Comparison of ENCODE assay signal across 13 cellular contexts in the genomic region with DNA sequence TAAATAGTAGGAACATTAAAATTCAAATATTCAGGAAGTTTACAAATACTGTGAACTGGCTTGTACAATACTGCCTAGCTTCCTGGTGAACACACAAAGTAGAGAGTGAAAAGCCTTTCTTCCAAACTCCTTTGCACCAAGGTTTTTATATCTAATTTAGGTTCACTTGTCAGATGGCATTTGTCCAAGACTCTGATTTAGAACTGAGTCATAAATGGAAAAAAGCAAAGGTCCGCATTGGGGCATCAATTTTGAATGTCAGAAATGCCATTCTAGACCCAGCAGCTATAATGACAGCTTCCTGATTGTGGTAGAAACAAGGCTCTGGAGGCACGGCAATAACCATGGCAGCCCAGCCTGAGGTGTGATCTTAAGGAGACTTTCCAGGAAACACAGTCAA.
DNase-seq lines count a peak whose midpoint lies in the region; ATAC-seq and TF ChIP-seq lines count a peak whose summit lies in the region.
"Had no signal": no experiment of that assay in that cellular context is flagged by ENCODE, and none has a peak within 500 bp of the region (broad histone marks: within the 10 kb centered on the region; RNA-seq: fewer than 3 reads in every experiment).

No MANE protein-coding gene starts in this region.

- no peak for ATAC-seq in HG03159 (IDR thresholded peaks at IDR 0.05; ENCODE audit: unreplicated experiment)
- ATAC-seq: left ventricle myocardium superior had no signal

- DNase-seq in COLO829 (ENCODE audit: low spot score) (peak; percentile 74), LoVo (ENCODE audit: low spot score) (peak; percentile 25), chondrocyte (ENCODE audit: low spot score) (no peak), lung microvascular endothelial cell (ENCODE audit: low read depth in 2 of 2) (peak; percentile 81 to 89), SIG-M5 treated with dmso at 0.1 percent for 504 hours (lab: John Stamatoyannopoulos, UW; ENCODE audit: unreplicated experiment) (no peak)
- DNase-seq in activated CD4-positive, CD25-positive, alpha-beta regulatory T cell (lab: John Stamatoyannopoulos, UW), result no peak
- no peak for DNase-seq in activated T-cell treated with anti-CD3 and anti-CD28 coated beads, Interleukin-2, amount 50 U/mL, for 1 hour
- DNase-seq: activated CD4-positive, CD25-positive, alpha-beta regulatory T cell treated with anti-CD3 and anti-CD28 coated beads, Interleukin-2, amount 50 U/mL, for 72 hours; left ventricle myocardium superior; NCI-H1105; NCI-H748 treated with DMSO at 0.1 percent for 48 hours had no signal

- TF ChIP-seq CTCF in chondrocyte (IDR thresholded peaks at IDR 0.05), result no peak

- peaks cover 12% of the 10 kb centered on the region for H3K4me1 Mint-ChIP-seq in chondrocyte (ENCODE audit: low read depth)

- peaks cover 8% of the 10 kb centered on the region for H3K36me3 Mint-ChIP-seq in chondrocyte (ENCODE audit: low read depth)

- H3K27me3 Mint-ChIP-seq in chondrocyte (ENCODE audit: low read depth), result no peaks in the 10 kb centered on the region

- no peak overlapping the region for H3K4me3 Mint-ChIP-seq in chondrocyte (ENCODE audit: unreplicated experiment)
- H3K4me3 Mint-ChIP-seq: activated T-helper 1 cell treated with anti-CD3 and anti-CD28 coated beads, Interleukin-12 subunit alpha, Interleukin-12 subunit beta, Interleukin-2, Interleukin-4 antibody, amounts not matched to agents 30 ng/mL and 10 ng/mL and 1 ng/mL, durations not matched to agents 14 hours and 24 hours and 36 hours had no signal

- H3K9me3 Mint-ChIP-seq in chondrocyte (ENCODE audit: low read depth), result no peaks in the 10 kb centered on the region
- H3K9me3 Mint-ChIP-seq: activated T-helper 1 cell treated with anti-CD3 and anti-CD28 coated beads, Interleukin-12 subunit alpha, Interleukin-12 subunit beta, Interleukin-2, Interleukin-4 antibody, amounts not matched to agents 30 ng/mL and 10 ng/mL and 1 ng/mL, durations not matched to agents 14 hours and 24 hours and 36 hours had no signal

- peak overlapping the region; percentile 25 for H3K27ac Mint-ChIP-seq in chondrocyte (ENCODE audit: unreplicated experiment)
- H3K27ac Mint-ChIP-seq: activated T-helper 1 cell treated with anti-CD3 and anti-CD28 coated beads, Interleukin-12 subunit alpha, Interleukin-12 subunit beta, Interleukin-2, Interleukin-4 antibody, amounts not matched to agents 30 ng/mL and 10 ng/mL and 1 ng/mL, durations not matched to agents 14 hours and 24 hours and 36 hours had no signal

Comparison
In these comparisons a context has a peak if more than half of its experiments do, and no peak if none do; other contexts are left out.
1. DNase-seq: peak in COLO829 (single experiment), LoVo (single experiment) and lung microvascular endothelial cell (2 of 2); none in chondrocyte (single experiment), SIG-M5 treated with dmso at 0.1 percent for 504 hours (single experiment), activated CD4-positive, CD25-positive, alpha-beta regulatory T cell (0 of 4) and activated T-cell treated with anti-CD3 and anti-CD28 coated beads, Interleukin-2, amount 50 U/mL, for 1 hour (single experiment).